Comparison of ENCODE assay signal across 8 cellular contexts in the genomic region with DNA sequence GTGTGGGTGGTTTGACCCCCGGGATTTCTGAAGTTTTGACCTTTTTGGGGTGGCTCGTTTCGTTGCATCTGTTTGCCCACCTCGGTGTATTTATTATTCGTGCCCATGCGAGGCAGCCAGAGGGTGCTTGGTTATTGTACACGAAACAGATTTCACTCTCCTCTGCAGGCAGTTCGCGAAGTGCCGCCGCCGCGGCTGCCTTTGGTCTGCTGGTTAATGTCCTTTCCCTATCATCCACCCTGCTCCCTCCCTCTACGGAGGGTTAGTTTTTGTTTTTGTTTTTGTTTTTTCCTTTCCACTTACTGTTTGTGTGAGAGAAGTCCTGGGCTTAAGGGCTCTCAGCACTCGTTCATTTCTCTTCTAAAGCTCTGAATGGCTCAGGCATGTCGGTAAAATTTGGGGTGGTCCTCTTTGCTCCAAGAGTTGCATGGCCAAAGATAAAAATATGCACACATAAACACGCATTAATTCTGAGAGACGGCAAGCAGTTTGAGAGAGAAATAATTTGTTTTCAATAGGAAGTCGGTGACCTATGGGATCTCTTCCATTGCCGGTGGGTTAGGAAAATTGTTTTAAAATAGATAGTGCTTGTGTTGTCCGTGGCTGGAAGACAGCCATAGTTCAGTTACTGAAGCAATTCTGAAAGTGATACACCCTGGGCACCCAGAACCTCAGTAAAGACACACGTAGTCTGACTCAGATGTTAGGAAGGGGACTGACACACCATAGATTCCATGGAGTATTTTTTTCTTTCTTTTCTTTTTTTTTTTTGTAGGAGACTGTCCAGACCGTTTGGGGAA. TPM values are rescaled to one million over a fixed set of nuclear protein-coding genes. Genes with fewer than 3 reads are reported as not detected.
DNase-seq lines count a peak whose midpoint lies in the region; ATAC-seq and TF ChIP-seq lines count a peak whose summit lies in the region.

No MANE protein-coding gene starts in this region.

- peak in 1 of 2 donors; percentile 31 for ATAC-seq in activated T-cell treated with anti-CD3 and anti-CD28 coated beads, Interleukin-2, amount 50 U/mL, for 72 hours (replicated peaks in 1 of 2)
- ATAC-seq in GM18868 (IDR thresholded peaks at IDR 0.05; ENCODE audit: unreplicated experiment) (no peak), HG02852 (IDR thresholded peaks at IDR 0.05; ENCODE audit: unreplicated experiment) (no peak)

- H3K27me3 Mint-ChIP-seq in activated T-cell treated with anti-CD3 and anti-CD28 coated beads, Interleukin-2, amount 50 U/mL, for 72 hours (ENCODE audit: low read depth): peaks cover 64% of the 10 kb centered on the region
- peaks cover 44% of the 10 kb centered on the region for H3K27me3 Mint-ChIP-seq in nephron progenitor cell (ENCODE audit: low read depth, poor library complexity)

- H3K4me3 Mint-ChIP-seq in activated T-cell treated with anti-CD3 and anti-CD28 coated beads, Interleukin-2, amount 50 U/mL, for 72 hours: peak overlapping the region; percentile 83 to 87
- H3K4me3 Mint-ChIP-seq in nephron progenitor cell: peak overlapping the region; percentile 95

- H3K9me3 Mint-ChIP-seq in activated T-cell treated with anti-CD3 and anti-CD28 coated beads, Interleukin-2, amount 50 U/mL, for 72 hours: no peaks in the 10 kb centered on the region
- H3K9me3 Mint-ChIP-seq in nephron progenitor cell: no peaks in the 10 kb centered on the region

- DNase-seq in ELF-1 (ENCODE audit: low read depth, low spot score) (peak; percentile 40), NAMALWA (ENCODE audit: low spot score) (peak; percentile 6), foreskin fibroblast (peak; percentile 76 to 86), nephron progenitor cell (peak; percentile 35)
- peak; percentile 11 to 13 for DNase-seq in activated T-cell treated with anti-CD3 and anti-CD28 coated beads, Interleukin-2, amount 50 U/mL, for 72 hours
- DNase-seq in effector CD8-positive, alpha-beta T cell (lab: John Stamatoyannopoulos, UW): no peak

- peaks cover 20% of the 10 kb centered on the region for H3K4me1 Mint-ChIP-seq in activated T-cell treated with anti-CD3 and anti-CD28 coated beads, Interleukin-2, amount 50 U/mL, for 72 hours (ENCODE audit: low read depth)
- H3K4me1 Mint-ChIP-seq in nephron progenitor cell: peaks cover 41% of the 10 kb centered on the region

- H3K36me3 Mint-ChIP-seq in activated T-cell treated with anti-CD3 and anti-CD28 coated beads, Interleukin-2, amount 50 U/mL, for 72 hours (ENCODE audit: insufficient read depth in 2 of 2): peaks cover 0 to 3% of the 10 kb centered on the region in 2 donors
- no peaks in the 10 kb centered on the region for H3K36me3 Mint-ChIP-seq in nephron progenitor cell (ENCODE audit: low read depth)

- peak overlapping the region; percentile 36 for H3K27ac Mint-ChIP-seq in activated T-cell treated with anti-CD3 and anti-CD28 coated beads, Interleukin-2, amount 50 U/mL, for 72 hours
- peak overlapping the region; percentile 62 for H3K27ac Mint-ChIP-seq in nephron progenitor cell

- peak overlapping the region; percentile 85 to 93 for H3K4me3 ChIP-seq in foreskin fibroblast (ENCODE audit: low read depth in 1 of 2, low read length in 2 of 2)

- TF ChIP-seq CTCF in foreskin fibroblast (IDR thresholded peaks at IDR 0.05; ENCODE audit: low read depth, low read length) (no peak), nephron progenitor cell (IDR thresholded peaks at IDR 0.05) (no peak)

RNA-seq across cellular contexts. Expression of gene C1orf21, which starts 1.2 kb away (rescaled TPM):
- total RNA-seq in activated T-cell treated with anti-CD3 and anti-CD28 coated beads, Interleukin-2, amount 50 U/mL, for 72 hours: 1 to 10 TPM; 3.0 to 4.6 TPM
